Comparison of ENCODE assay signal across 17 cellular contexts in the genomic region with DNA sequence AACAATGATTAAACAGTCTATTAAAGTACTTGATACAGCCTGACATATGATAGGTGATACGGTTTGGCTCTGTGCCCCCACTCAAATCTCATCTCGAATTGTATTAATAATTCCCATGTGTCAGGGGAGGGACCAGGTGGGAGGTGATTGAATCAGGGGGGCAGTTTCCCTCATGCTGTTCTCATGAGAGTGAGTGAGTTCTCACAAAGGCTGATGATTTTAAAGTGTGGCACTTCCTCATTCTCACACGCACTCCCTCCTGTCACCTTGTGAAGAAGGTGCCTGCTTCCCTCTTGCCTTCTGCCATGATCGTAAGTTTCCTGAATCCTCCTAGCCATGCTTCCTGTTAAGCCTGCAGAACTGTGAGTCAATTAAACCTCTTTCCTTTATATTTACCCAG. TPM values are rescaled to one million over a fixed set of nuclear protein-coding genes. Genes with fewer than 3 reads are reported as not detected.
DNase-seq lines count a peak whose midpoint lies in the region; ATAC-seq, FAIRE-seq and TF ChIP-seq lines count a peak whose summit lies in the region.
"Had no signal": no experiment of that assay in that cellular context is flagged by ENCODE, and none has a peak within 500 bp of the region (broad histone marks: within the 10 kb centered on the region; RNA-seq: fewer than 3 reads in every experiment).

No MANE protein-coding gene starts in this region.

- no peak overlapping the region for H3K4me2 ChIP-seq in endothelial cell of umbilical vein (ENCODE audit: insufficient read depth, low read length)

- no peaks in the 10 kb centered on the region for H3K79me2 ChIP-seq in endothelial cell of umbilical vein (ENCODE audit: control insufficient read depth, insufficient read depth, low read length)

- H3K27me3 ChIP-seq in endothelial cell of umbilical vein (ENCODE audit: control insufficient read depth in 2 of 2, insufficient read depth in 2 of 2, low read length in 2 of 2) = no peaks in the 10 kb centered on the region
- H3K27me3 ChIP-seq: spleen had no signal

- DNase-seq in KBM-7 = peak; percentile 73
- DNase-seq in endothelial cell of umbilical vein (ENCODE audit: low read depth, low spot score) = peak; percentile 11
- no peak for DNase-seq in COR-L47 (lab: John Stamatoyannopoulos, UW)
- DNase-seq in T1000 (lab: John Stamatoyannopoulos, UW) = no peak
- no peak for DNase-seq in HEK293T (ENCODE audit: extremely low spot score)
- no peak for DNase-seq in MV-4-11 (lab: John Stamatoyannopoulos, UW)
- DNase-seq: activated gamma-delta T cell; caudate nucleus; CD8-positive, alpha-beta memory T cell; H7; NCI-H1417; SHP77; spleen had no signal

- TF ChIP-seq CTCF in endothelial cell of umbilical vein (IDR thresholded peaks at IDR 0.05; ENCODE audit: extremely low read depth in 1 of 2, insufficient read depth in 1 of 2, low read depth in 1 of 2, low read length in 2 of 2) = no peak

- no peaks in the 10 kb centered on the region for H4K20me1 ChIP-seq in endothelial cell of umbilical vein (replicated peaks; ENCODE audit: control insufficient read depth, extremely low read depth, insufficient read depth, low read length)

- in situ Hi-C loops in KBM-7 (cut with MboI; ENCODE audit: low pct_unique_long_range_greater_than_20kb, low sequenced_read_pairs) = no loop called here

- H3K9me3 ChIP-seq in endothelial cell of umbilical vein (replicated peaks; ENCODE audit: control insufficient read depth, insufficient read depth, low read length) = no peaks in the 10 kb centered on the region
- H3K9me3 ChIP-seq: prostate gland, spleen, thoracic aorta had no signal

- H3K4me1 ChIP-seq in endothelial cell of umbilical vein (ENCODE audit: control insufficient read depth, extremely low read depth, insufficient read depth, low read length) = peaks cover 27% of the 10 kb centered on the region
- H3K4me1 ChIP-seq: prostate gland had no signal

- no peaks in the 10 kb centered on the region for H3K36me3 ChIP-seq in endothelial cell of umbilical vein (ENCODE audit: control insufficient read depth in 2 of 2, extremely low read depth in 1 of 2, insufficient read depth in 2 of 2, low read length in 2 of 2)
- H3K36me3 ChIP-seq: prostate gland, spleen, thoracic aorta had no signal

- peak overlapping the region; percentile 62 for H2AFZ ChIP-seq in endothelial cell of umbilical vein (ENCODE audit: low read depth, low read length)

- no TSS peak for BruUV-seq in endothelial cell of umbilical vein (replicated peaks; lab: Mats Ljungman, UMichigan)

- intact Hi-C loops in endothelial cell of umbilical vein (cut with micrococcal nuclease) = loop anchor here (1.0 kb wide), 2 partner anchors 30 to 128 kb away; no protein-coding TSS in a partner anchor

- CTCF ChIA-PET in endothelial cell of umbilical vein (lab: Charles Lee) (no interaction called here), HEK293T (lab: Yijun Ruan, JAX) (no interaction called here)

- dilution Hi-C loops in endothelial cell of umbilical vein (cut with MboI; ENCODE audit: extremely low pct_ligation_motif_present, low sequenced_read_pairs) = no loop called here

- ATAC-seq in GM18502 (IDR thresholded peaks at IDR 0.05; ENCODE audit: poor library complexity, unreplicated experiment) (peak; percentile 71), GM19463 (IDR thresholded peaks at IDR 0.05; ENCODE audit: unreplicated experiment) (peak; percentile 42)

- no peak overlapping the region for H3K27ac ChIP-seq in endothelial cell of umbilical vein (ENCODE audit: insufficient read depth, low read depth, low read length)
- H3K27ac ChIP-seq: prostate gland, spleen, thoracic aorta had no signal

- no peak for TF ChIP-seq POLR2A in endothelial cell of umbilical vein (IDR thresholded peaks at IDR 0.05; ENCODE audit: low read depth, low read length)

- no peaks in the 10 kb centered on the region for H3K9me1 ChIP-seq in endothelial cell of umbilical vein (replicated peaks; ENCODE audit: control insufficient read depth, extremely low read depth, insufficient read depth, low read length)

- H3K9ac ChIP-seq in endothelial cell of umbilical vein (replicated peaks; ENCODE audit: extremely low read depth, insufficient read depth, low read length) = no peak overlapping the region

- FAIRE-seq in endothelial cell of umbilical vein (lab: Jason Lieb, UNC) = peak; percentile 68

- POLR2A ChIA-PET in endothelial cell of umbilical vein (lab: Charles Lee) = no interaction called here
- POLR2A ChIA-PET in HEK293T (lab: Yijun Ruan, JAX) = no interaction called here

- H3K4me3 ChIP-seq in endothelial cell of umbilical vein (replicated peaks in 1 of 3; ENCODE audit: insufficient read depth in 1 of 3, low read depth in 1 of 3, low read length in 3 of 3) = no peak overlapping the region
- H3K4me3 ChIP-seq: prostate gland, spleen, thoracic aorta had no signal

TF ChIP-seq in endothelial cell of umbilical vein, 7 proteins besides CTCF, POLR2A, EP300 and RAD21:
- TF ChIP-seq JUN (IDR thresholded peaks at IDR 0.05; ENCODE audit: borderline replicate concordance, insufficient read depth, insufficient read length, low read depth) (no peak), GATA2 (IDR thresholded peaks at IDR 0.05; ENCODE audit: insufficient read depth, insufficient read length, low read depth, low read length) (no peak), FOS (IDR thresholded peaks at IDR 0.05; ENCODE audit: borderline replicate concordance, insufficient read depth, low read length) (no peak), EZH2 (IDR thresholded peaks at IDR 0.05; ENCODE audit: borderline replicate concordance, low read depth, low read length, severe bottlenecking) (no peak), MYC (IDR thresholded peaks at IDR 0.05; ENCODE audit: low read depth, low read length) (no peak), POLR2AphosphoS5 (IDR thresholded peaks at IDR 0.05; ENCODE audit: insufficient read depth, low read depth, low read length) (no peak)
- TF ChIP-seq, protein P1, sequence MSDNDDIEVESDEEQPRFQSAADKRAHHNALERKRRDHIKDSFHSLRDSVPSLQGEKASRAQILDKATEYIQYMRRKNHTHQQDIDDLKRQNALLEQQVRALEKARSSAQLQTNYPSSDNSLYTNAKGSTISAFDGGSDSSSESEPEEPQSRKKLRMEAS (IDR thresholded peaks at IDR 0.05; ENCODE audit: insufficient read depth, insufficient read length) = no peak

TF ChIP-seq in HEK293T, 16 proteins besides CTCF, POLR2A, EP300 and RAD21:
- TF ChIP-seq SUZ12 (IDR thresholded peaks at IDR 0.05) = no peak
- TF ChIP-seq ZNF384 (IDR thresholded peaks at IDR 0.05) = no peak
- no peak for TF ChIP-seq FOXA1 (IDR thresholded peaks at IDR 0.05)
- no peak for TF ChIP-seq ELF4 (IDR thresholded peaks at IDR 0.05)
- no peak for TF ChIP-seq FOXM1 (IDR thresholded peaks at IDR 0.05; ENCODE audit: borderline replicate concordance)
- no peak for TF ChIP-seq BHLHE40 (IDR thresholded peaks at IDR 0.05; ENCODE audit: borderline replicate concordance)
- TF ChIP-seq ARNT (IDR thresholded peaks at IDR 0.05) = no peak
- no peak for TF ChIP-seq CTBP1 (IDR thresholded peaks at IDR 0.05; ENCODE audit: borderline replicate concordance)
- no peak for TF ChIP-seq LEF1 (IDR thresholded peaks at IDR 0.05; ENCODE audit: borderline replicate concordance)
- TF ChIP-seq L3MBTL2 (conservative IDR thresholded peaks at IDR 0.05) = no peak
- no peak for TF ChIP-seq HDGF (IDR thresholded peaks at IDR 0.05; ENCODE audit: borderline replicate concordance)
- TF ChIP-seq, protein P2, sequence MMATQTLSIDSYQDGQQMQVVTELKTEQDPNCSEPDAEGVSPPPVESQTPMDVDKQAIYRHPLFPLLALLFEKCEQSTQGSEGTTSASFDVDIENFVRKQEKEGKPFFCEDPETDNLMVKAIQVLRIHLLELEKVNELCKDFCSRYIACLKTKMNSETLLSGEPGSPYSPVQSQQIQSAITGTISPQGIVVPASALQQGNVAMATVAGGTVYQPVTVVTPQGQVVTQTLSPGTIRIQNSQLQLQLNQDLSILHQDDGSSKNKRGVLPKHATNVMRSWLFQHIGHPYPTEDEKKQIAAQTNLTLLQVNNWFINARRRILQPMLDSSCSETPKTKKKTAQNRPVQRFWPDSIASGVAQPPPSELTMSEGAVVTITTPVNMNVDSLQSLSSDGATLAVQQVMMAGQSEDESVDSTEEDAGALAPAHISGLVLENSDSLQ (IDR thresholded peaks at IDR 0.05) = no peak
- no peak for TF ChIP-seq SP1 (IDR thresholded peaks at IDR 0.05)
- TF ChIP-seq NFRKB (IDR thresholded peaks at IDR 0.05) = no peak
- no peak for TF ChIP-seq TARDBP (IDR thresholded peaks at IDR 0.05)
- no peak for TF ChIP-seq FOXK2 (IDR thresholded peaks at IDR 0.05)

RNA-seq across cellular contexts. Expression of a gene that starts 40.1 kb away (rescaled TPM):
- total RNA-seq in endothelial cell of umbilical vein = 175 and 184 TPM in 2 replicates
- polyA plus RNA-seq in endothelial cell of umbilical vein = 32.0 and 39.1 TPM in 2 replicates
- polyA plus RNA-seq in endothelial cell of umbilical vein (2011; cell fraction: cytosol; rRNA removed) = 75.4 and 75.7 TPM in 2 replicates
- 88.6 and 119 TPM in 2 replicates for polyA plus RNA-seq in endothelial cell of umbilical vein (2011; cell fraction: nucleus; rRNA removed)
- polyA plus RNA-seq in endothelial cell of umbilical vein (2012) = 103 and 163 TPM in 2 replicates
- 61.8 and 70.3 TPM in 2 replicates for polyA minus RNA-seq in endothelial cell of umbilical vein
- 215 TPM for polyA minus RNA-seq in endothelial cell of umbilical vein (2011; cell fraction: cytosol; rRNA and poly(A)+ RNA removed)
- polyA minus RNA-seq in endothelial cell of umbilical vein (2011; cell fraction: nucleus; rRNA and poly(A)+ RNA removed) = 64.0 and 85.6 TPM in 2 replicates

Comparison
In these comparisons a context has a peak if more than half of its experiments do, and no peak if none do; other contexts are left out.
1. DNase-seq: peak in KBM-7 (single experiment) and endothelial cell of umbilical vein (single experiment); none in COR-L47 (single experiment), T1000 (single experiment), HEK293T (single experiment) and MV-4-11 (single experiment).